In genomic region chr12:14766649-14767215, GRCh38 we compare ENCODE assay signal across 18 cellular contexts. TPM values are rescaled to one million over a fixed set of nuclear protein-coding genes. Genes with fewer than 3 reads are reported as not detected.
DNase-seq lines count a peak whose midpoint lies in the region; ATAC-seq and TF ChIP-seq lines count a peak whose summit lies in the region.
"Had no signal": no experiment of that assay in that cellular context is flagged by ENCODE, and none has a peak within 500 bp of the region (broad histone marks: within the 10 kb centered on the region; RNA-seq: fewer than 3 reads in every experiment).

No MANE protein-coding gene starts in this region.

- no peak overlapping the region for H3K9ac ChIP-seq in SK-N-MC (ENCODE audit: insufficient read length)

- WGBS in esophagus muscularis mucosa, result 96% methylated on average over 3 of the region's 3 CpGs

- H3K27me3 Mint-ChIP-seq in stimulated activated naive CD8-positive, alpha-beta T cell treated with anti-CD3 and anti-CD28 coated beads, Interleukin-15, Interleukin-2, amounts not matched to agents 100 ng/mL and 50 ng/mL, for 24 hours, result no peaks in the 10 kb centered on the region

- no peaks in the 10 kb centered on the region for H3K36me3 ChIP-seq in SK-N-MC (ENCODE audit: insufficient read depth, low read length)
- peaks cover 0 to 4% (median 0%) of the 10 kb centered on the region in 4 donors for H3K36me3 ChIP-seq in esophagus muscularis mucosa
- H3K36me3 ChIP-seq: adrenal gland had no signal

- H3K4me3 ChIP-seq in SK-N-MC (no peak overlapping the region), esophagus muscularis mucosa (no peak overlapping the region)
- H3K4me3 ChIP-seq: adrenal gland, K562 had no signal

- peaks cover 50% of the 10 kb centered on the region for H3K4me1 Mint-ChIP-seq in stimulated activated naive CD8-positive, alpha-beta T cell treated with anti-CD3 and anti-CD28 coated beads, Interleukin-15, Interleukin-2, amounts not matched to agents 100 ng/mL and 50 ng/mL, for 24 hours (ENCODE audit: low read depth)

- DNase-seq in stimulated activated naive CD8-positive, alpha-beta T cell treated with anti-CD3 and anti-CD28 coated beads, Interleukin-15, Interleukin-2, amounts not matched to agents 100 U/mL and 50 U/mL, for 24 hours, result no peak
- DNase-seq in SK-N-MC (ENCODE audit: low read depth, low spot score) (no peak), epithelial cell of prostate (ENCODE audit: low read depth, low spot score) (no peak), left ventricle myocardium superior (no peak), esophagus muscularis mucosa (ENCODE audit: extremely low spot score) (no peak), foreskin melanocyte (no peak)
- DNase-seq: activated CD4-positive, CD25-positive, alpha-beta regulatory T cell treated with anti-CD3 and anti-CD28 coated beads, Interleukin-2, amount 50 U/mL, for 72 hours; adrenal gland; DMS 273 treated with DMSO at 0.1 percent for 48 hours; NCI-H1048; NCI-H2081 treated with DMSO at 0.1 percent for 48 hours; NCI-H526; right cardiac atrium; substantia nigra had no signal

- peak overlapping the region; percentile 51 for H3K4me3 Mint-ChIP-seq in stimulated activated naive CD8-positive, alpha-beta T cell treated with anti-CD3 and anti-CD28 coated beads, Interleukin-15, Interleukin-2, amounts not matched to agents 100 ng/mL and 50 ng/mL, for 24 hours

- H3K27ac ChIP-seq in SK-N-MC (peak overlapping the region; percentile 56; the same call in 1 of the 2 replicates), epithelial cell of prostate (peak overlapping the region; percentile 88), esophagus muscularis mucosa (replicated peaks in 1 of 4) (no peak overlapping the region)
- H3K27ac ChIP-seq: adrenal gland had no signal

- no peak for TF ChIP-seq CTCF in esophagus muscularis mucosa (IDR thresholded peaks at IDR 0.05)

- H3K9me3 Mint-ChIP-seq in stimulated activated naive CD8-positive, alpha-beta T cell treated with anti-CD3 and anti-CD28 coated beads, Interleukin-15, Interleukin-2, amounts not matched to agents 100 ng/mL and 50 ng/mL, for 24 hours, result peaks cover 17% of the 10 kb centered on the region

- no peak for TF ChIP-seq EP300 in esophagus muscularis mucosa (IDR thresholded peaks at IDR 0.05)

- no peaks in the 10 kb centered on the region for H3K27me3 ChIP-seq in esophagus muscularis mucosa
- H3K27me3 ChIP-seq: adrenal gland had no signal

- H3K9me3 ChIP-seq in SK-N-MC (ENCODE audit: low read depth, low read length) (no peaks in the 10 kb centered on the region; the same call in 1 of the 2 replicates), esophagus muscularis mucosa (no peaks in the 10 kb centered on the region)
- H3K9me3 ChIP-seq: adrenal gland had no signal

- H3K4me1 ChIP-seq in esophagus muscularis mucosa, result peaks cover 5 to 32% (median 30%) of the 10 kb centered on the region in 4 donors

- intact Hi-C loops in left ventricle myocardium superior (cut with micrococcal nuclease), result no loop called here
- intact Hi-C loops in esophagus muscularis mucosa (cut with DNase I), result loop anchor here (5.0 kb wide), 1 partner anchor 36 kb away; the partner anchor contains the start of genes C12orf60 and WBP11

- no peak overlapping the region for H3K27ac Mint-ChIP-seq in stimulated activated naive CD8-positive, alpha-beta T cell treated with anti-CD3 and anti-CD28 coated beads, Interleukin-15, Interleukin-2, amounts not matched to agents 100 ng/mL and 50 ng/mL, for 24 hours

- ATAC-seq in stimulated activated naive CD8-positive, alpha-beta T cell treated with anti-CD3 and anti-CD28 coated beads, Interleukin-15, Interleukin-2, amounts not matched to agents 100 U/mL and 50 U/mL, for 24 hours, result no peak
- ATAC-seq in left ventricle myocardium superior, result no peak
- ATAC-seq: K562, right cardiac atrium had no signal

- peaks cover 75% of the 10 kb centered on the region for H3K36me3 Mint-ChIP-seq in stimulated activated naive CD8-positive, alpha-beta T cell treated with anti-CD3 and anti-CD28 coated beads, Interleukin-15, Interleukin-2, amounts not matched to agents 100 ng/mL and 50 ng/mL, for 24 hours (ENCODE audit: low read depth)

- TF ChIP-seq POLR2A in esophagus muscularis mucosa (IDR thresholded peaks at IDR 0.05; ENCODE audit: low read depth), result no peak

RNA-seq across cellular contexts. Expression of gene WBP11, which starts 36.5 kb away (rescaled TPM):
- 51.5 TPM for total RNA-seq in left ventricle myocardium superior
- 10 to 100 TPM; 18.2 to 25.7 (median 19.1) TPM for total RNA-seq in esophagus muscularis mucosa

RNA-seq across cellular contexts. Expression of gene C12orf60, which starts 36.7 kb away (rescaled TPM):
- total RNA-seq in left ventricle myocardium superior, result 1.3 TPM
- total RNA-seq in esophagus muscularis mucosa, result 1 to 10 TPM in 2 of 4 donors, under 1 TPM in 2; 0.66 to 2.1 (median 1.1) TPM

RNA-seq across cellular contexts. Expression of gene SMCO3, which starts 47.2 kb away (rescaled TPM):
- total RNA-seq in left ventricle myocardium superior (0.20 TPM), esophagus muscularis mucosa (under 1 TPM in 1 of 4 donors, not detected in 3; 0.23 TPM)
- total RNA-seq: cerebellum, H4, K562 had no signal

Comparison
In these comparisons a context has a peak if more than half of its experiments do, and no peak if none do; other contexts are left out.
1. H3K27ac ChIP-seq: peak in SK-N-MC (single experiment) and epithelial cell of prostate (single experiment); none in esophagus muscularis mucosa (0 of 4).